Comparison of ENCODE assay signal across 24 cellular contexts in genomic region chr15:39051931-39052705, GRCh38.
DNase-seq lines count a peak whose midpoint lies in the region; TF ChIP-seq lines count a peak whose summit lies in the region.
"Had no signal": no experiment of that assay in that cellular context is flagged by ENCODE, and none has a peak within 500 bp of the region (broad histone marks: within the 10 kb centered on the region; RNA-seq: fewer than 3 reads in every experiment).

No MANE protein-coding gene starts in this region.

- no peaks in the 10 kb centered on the region for H4K20me1 ChIP-seq in mammary epithelial cell (ENCODE audit: insufficient read depth, low read length)
- H4K20me1 ChIP-seq: BLaER1 had no signal

- no peaks in the 10 kb centered on the region for H3K27me3 ChIP-seq in mammary epithelial cell (ENCODE audit: insufficient read depth, low read length)
- H3K27me3 ChIP-seq: BLaER1, SJSA1 had no signal

- TF ChIP-seq CTCF in glutamatergic neuron (IDR thresholded peaks at IDR 0.05; ENCODE audit: partially characterized antibody, unreplicated experiment) (no peak), mammary epithelial cell (conservative IDR thresholded peaks at IDR 0.05 in 1 of 2, IDR thresholded peaks at IDR 0.05 in 1 of 2; ENCODE audit: extremely low read depth in 1 of 2, insufficient read depth in 1 of 2, low read depth in 1 of 2, low read length in 2 of 2) (no peak)

- CTCF ChIA-PET in mammary epithelial cell (lab: Charles Lee; ENCODE audit: low non-redundant PET), result no interaction called here

- H3K36me3 ChIP-seq in mammary epithelial cell (ENCODE audit: insufficient read depth, low read length), result no peaks in the 10 kb centered on the region
- H3K36me3 ChIP-seq: BLaER1, SJSA1 had no signal

- DNase-seq in DMS 273 treated with DMSO at 0.1 percent for 48 hours (lab: John Stamatoyannopoulos, UW), result peak; percentile 79
- peak; percentile 94 for DNase-seq in NCI-H2171 treated with DMSO at 0.1 percent for 48 hours (lab: John Stamatoyannopoulos, UW)
- DNase-seq in NCI-H82 treated with DMSO at 0.1 percent for 48 hours (lab: John Stamatoyannopoulos, UW; ENCODE audit: unreplicated experiment), result peak; percentile 29
- DNase-seq in glutamatergic neuron, result peak; percentile 20
- DNase-seq in DMS79 treated with DMSO at 0.1 percent for 48 hours (lab: John Stamatoyannopoulos, UW), result no peak
- DNase-seq in NCI-H1436 (lab: John Stamatoyannopoulos, UW), result no peak
- no peak for DNase-seq in mammary epithelial cell
- DNase-seq: CD4-positive, CD25-positive, alpha-beta regulatory T cell; EL; GF-D8; GOT3; HCEC 1CT; NCI-H1092; NCI-H1417 treated with DMSO at 0.1 percent for 48 hours; NCI-H1930; NCI-H2227 treated with DMSO at 0.1 percent for 48 hours; NCI-H510A treated with DMSO at 0.1 percent for 48 hours; NCI-H774; Right ventricle myocardium superior; RPMI8226 had no signal

- no peaks in the 10 kb centered on the region for H3K79me2 ChIP-seq in mammary epithelial cell (ENCODE audit: insufficient read depth, low read length)

- no peak overlapping the region for H3K9ac ChIP-seq in mammary epithelial cell (ENCODE audit: insufficient read depth, low read length)
- H3K9ac ChIP-seq: BLaER1 had no signal

- H3K9me3 Mint-ChIP-seq in glutamatergic neuron (ENCODE audit: unreplicated experiment), result peaks cover 2% of the 10 kb centered on the region

- no peaks in the 10 kb centered on the region for H3K9me3 ChIP-seq in mammary epithelial cell (replicated peaks; ENCODE audit: insufficient read depth, low read length)

- H3K4me1 Mint-ChIP-seq in glutamatergic neuron (ENCODE audit: low read depth, unreplicated experiment), result peaks cover 34% of the 10 kb centered on the region
- H3K4me1 Mint-ChIP-seq: IgD-negative memory B cell had no signal

- in situ Hi-C loops in mammary epithelial cell (cut with MboI; ENCODE audit: low sequenced_read_pairs in 2 of 2), result no loop called here

- peaks cover 14% of the 10 kb centered on the region for H3K36me3 Mint-ChIP-seq in glutamatergic neuron (ENCODE audit: unreplicated experiment)
- H3K36me3 Mint-ChIP-seq: CD4-positive, CD25-positive, alpha-beta regulatory T cell had no signal

- dilution Hi-C loops in mammary epithelial cell (cut with HindIII; ENCODE audit: low sequenced_read_pairs), result no loop called here

- intact Hi-C loops in mammary epithelial cell (cut with micrococcal nuclease), result no loop called here

- H3K4me3 Mint-ChIP-seq in glutamatergic neuron (ENCODE audit: unreplicated experiment), result no peak overlapping the region
- H3K4me3 Mint-ChIP-seq: CD4-positive, CD25-positive, alpha-beta regulatory T cell; IgD-negative memory B cell had no signal

- peaks cover 2% of the 10 kb centered on the region for H3K27me3 Mint-ChIP-seq in glutamatergic neuron (ENCODE audit: unreplicated experiment)
- H3K27me3 Mint-ChIP-seq: IgD-negative memory B cell had no signal

- no peak overlapping the region for H3K4me3 ChIP-seq in mammary epithelial cell (replicated peaks in 1 of 3; ENCODE audit: insufficient read depth in 1 of 3, low read depth in 2 of 3, low read length in 3 of 3)
- H3K4me3 ChIP-seq: BLaER1, SJSA1 had no signal

- H3K4me2 ChIP-seq in mammary epithelial cell (ENCODE audit: insufficient read depth, low read depth, low read length), result no peak overlapping the region
- H3K4me2 ChIP-seq: BLaER1 had no signal

- no peak overlapping the region for H2AFZ ChIP-seq in mammary epithelial cell (ENCODE audit: low read depth, low read length)

- no peaks in the 10 kb centered on the region for H3K4me1 ChIP-seq in mammary epithelial cell (ENCODE audit: insufficient read depth, low read length)
- H3K4me1 ChIP-seq: BLaER1 had no signal

- whole genome bisulfite sequencing in mammary epithelial cell (ENCODE audit: low coverage, missing lambda C conversion rate), result 97% methylated on average over 3 of the region's 3 CpGs

- H3K27ac Mint-ChIP-seq in glutamatergic neuron (ENCODE audit: unreplicated experiment), result peak overlapping the region; percentile 79
- H3K27ac Mint-ChIP-seq: IgD-negative memory B cell had no signal

- no peak overlapping the region for H3K27ac ChIP-seq in mammary epithelial cell (ENCODE audit: insufficient read depth, low read depth, low read length)
- H3K27ac ChIP-seq: BLaER1, HL-60, SJSA1 had no signal

- BruUV-seq in mammary epithelial cell (replicated peaks; lab: Mats Ljungman, UMichigan), result no TSS peak

Comparison
In these comparisons a context has a peak if more than half of its experiments do, and no peak if none do; other contexts are left out.
1. DNase-seq: peak in DMS 273 treated with DMSO at 0.1 percent for 48 hours (single experiment), NCI-H2171 treated with DMSO at 0.1 percent for 48 hours (single experiment), NCI-H82 treated with DMSO at 0.1 percent for 48 hours (single experiment) and glutamatergic neuron (single experiment); none in DMS79 treated with DMSO at 0.1 percent for 48 hours (single experiment), NCI-H1436 (single experiment) and mammary epithelial cell (single experiment).